1 cellular context compared by ENCODE assay signal in genomic region chr18:22703883-22704626, GRCh38.
TF ChIP-seq lines count a peak whose summit lies in the region.

No MANE protein-coding gene starts in this region.

TF ChIP-seq in HepG2, 621 proteins besides CTCF, POLR2A, EP300 and RAD21 (continued from another document):
- TF ChIP-seq TEAD3 (CRISPR knock-in tag; optimal IDR thresholded peaks at IDR 0.05; ENCODE audit: borderline replicate concordance) = peak; percentile 99
TF ChIP-seq in HepG2: peak in this region for 12.
